In the genomic region with DNA sequence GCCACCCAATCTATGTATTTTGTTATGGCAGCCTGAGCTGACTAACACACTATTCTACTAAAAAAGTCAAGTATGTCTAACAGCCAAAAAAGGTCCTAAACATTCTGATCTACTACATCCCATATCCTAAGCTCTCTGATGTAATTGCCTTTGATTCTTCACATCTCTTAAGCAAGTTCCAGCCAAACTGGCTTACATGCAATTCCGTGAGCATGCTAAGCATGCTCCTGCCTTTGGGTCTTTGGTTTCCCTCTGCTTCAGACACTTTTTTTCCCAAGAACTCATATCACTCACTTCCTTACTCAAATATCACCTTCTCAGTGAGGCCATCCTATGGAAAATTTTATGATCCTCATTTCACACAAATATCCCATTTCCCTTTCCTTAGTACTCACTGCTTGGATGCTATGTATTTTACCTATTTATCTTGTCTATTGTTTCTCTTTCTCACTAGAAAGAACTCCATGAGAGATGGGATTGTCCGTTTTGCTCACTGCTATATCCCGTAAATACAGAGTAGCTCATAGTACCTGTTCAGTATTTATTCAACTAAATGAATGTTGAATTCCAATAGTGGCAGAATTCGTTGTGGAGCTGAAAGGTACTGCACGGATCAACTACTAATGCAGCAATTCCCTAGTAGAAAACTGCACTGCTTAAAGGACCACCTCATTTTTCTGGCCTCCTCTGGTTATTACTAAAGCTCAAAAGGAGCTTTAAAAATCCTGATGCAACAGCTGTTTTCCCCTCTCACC, we compare ENCODE assay signal across 1 cellular context.
TF ChIP-seq lines count a peak whose summit lies in the region.

No MANE protein-coding gene starts in this region.

TF ChIP-seq in endothelial cell of umbilical vein, 7 proteins besides CTCF, POLR2A, EP300 and RAD21 (continued from another document):
- no peak for TF ChIP-seq EZH2 (IDR thresholded peaks at IDR 0.05; ENCODE audit: borderline replicate concordance, low read depth, low read length, severe bottlenecking)
- no peak for TF ChIP-seq GATA2 (IDR thresholded peaks at IDR 0.05; ENCODE audit: insufficient read depth, insufficient read length, low read depth, low read length)
